Comparison of ENCODE assay signal across 12 cellular contexts in the genomic region with DNA sequence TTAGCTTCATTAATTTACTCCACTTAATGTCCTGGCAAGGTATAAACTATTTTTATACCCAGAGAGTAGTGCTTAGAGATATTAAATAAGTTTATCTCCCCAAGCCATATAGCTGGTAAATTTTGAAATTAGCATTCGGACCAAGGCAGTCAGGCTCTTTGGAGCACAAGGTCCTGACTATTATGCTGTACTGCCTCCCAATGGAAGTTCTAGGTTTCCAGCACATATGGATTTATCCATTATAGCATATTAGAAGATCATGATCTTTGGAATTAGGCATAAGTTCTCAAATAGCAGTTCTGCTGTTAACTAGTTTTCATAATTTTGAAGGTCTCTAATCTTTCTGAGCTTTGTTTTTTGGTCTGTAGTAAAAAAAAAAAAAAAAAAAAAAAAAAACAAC.
DNase-seq lines count a peak whose midpoint lies in the region; ATAC-seq and TF ChIP-seq lines count a peak whose summit lies in the region.
"Had no signal": no experiment of that assay in that cellular context is flagged by ENCODE, and none has a peak within 500 bp of the region (broad histone marks: within the 10 kb centered on the region; RNA-seq: fewer than 3 reads in every experiment).

No MANE protein-coding gene starts in this region.

- DNase-seq in LHCN-M2 (ENCODE audit: low read depth) (peak; percentile 35), amniotic epithelial cell (ENCODE audit: low read depth) (peak; percentile 9), left kidney (ENCODE audit: low read depth, low spot score) (peak; percentile 18), DMS79 (lab: John Stamatoyannopoulos, UW) (no peak), cerebellar nuclear complex (lab: John Stamatoyannopoulos, UW) (no peak)
- DNase-seq in stimulated activated naive CD4-positive, alpha-beta T cell (lab: John Stamatoyannopoulos, UW) = no peak
- DNase-seq: amniotic stem cell; CD8-positive, alpha-beta memory T cell; HFFc6; T-helper 9 cell had no signal

- H3K27ac ChIP-seq in C4-2B = no peak overlapping the region

- ATAC-seq in GM19395 (IDR thresholded peaks at IDR 0.05; ENCODE audit: unreplicated experiment) = no peak

- TF ChIP-seq CTCF in C4-2B (conservative IDR thresholded peaks at IDR 0.05) = peak; percentile 44

Comparison
In these comparisons a context has a peak if more than half of its experiments do, and no peak if none do; other contexts are left out.
1. DNase-seq: peak in LHCN-M2 (single experiment), amniotic epithelial cell (single experiment) and left kidney (single experiment); none in DMS79 (single experiment), stimulated activated naive CD4-positive, alpha-beta T cell (0 of 6) and cerebellar nuclear complex (0 of 2).